In genomic region chr19:17511724-17512573, GRCh38 we compare ENCODE assay signal across 8 cellular contexts. TPM values are rescaled to one million over a fixed set of nuclear protein-coding genes. Genes with fewer than 3 reads are reported as not detected.
DNase-seq lines count a peak whose midpoint lies in the region; ATAC-seq and TF ChIP-seq lines count a peak whose summit lies in the region.

No MANE protein-coding gene starts in this region.

- H3K36me3 ChIP-seq in ovary (no peaks in the 10 kb centered on the region), thymus (ENCODE audit: control insufficient read depth, insufficient read depth) (peaks cover 12% of the 10 kb centered on the region)

- WGBS in ovary, 3 donors = 0 to 1% (median 1%) methylated on average over 26 to 82 of the region's 82 CpGs
- under 1% methylated on average over 82 of the region's 82 CpGs for WGBS in thymus

- CTCF ChIA-PET in activated naive CD4-positive, alpha-beta T cell treated with anti-CD3 and anti-CD28 coated beads, Interleukin-2, amount 10 ng/mL, durations not matched to agents 7 days and 5 days (lab: Charles Lee) = interaction anchor here (0.6 to 9.7 kb wide), 7 partner anchors 11 to 158 kb away, joined by 3 to 58 read pairs (median 3); no protein-coding TSS in a partner anchor

- peak overlapping the region; percentile 70 for H3K4me3 ChIP-seq in ovary
- peak overlapping the region; percentile 81 for H3K4me3 ChIP-seq in thymus (ENCODE audit: low read length)

- H3K9me3 Mint-ChIP-seq in activated naive CD4-positive, alpha-beta T cell treated with anti-CD3 and anti-CD28 coated beads, Interleukin-2, amount 10 ng/mL, durations not matched to agents 7 days and 5 days = peaks cover 3% of the 10 kb centered on the region
- peaks cover 10% of the 10 kb centered on the region for H3K9me3 Mint-ChIP-seq in glutamatergic neuron (ENCODE audit: unreplicated experiment)

- TF ChIP-seq POLR2A in ovary (IDR thresholded peaks at IDR 0.05) = peak; percentile 66

- H3K4me1 ChIP-seq in ovary (ENCODE audit: insufficient read depth) (peaks cover 2% of the 10 kb centered on the region), thymus (ENCODE audit: control insufficient read depth, insufficient read depth, low read length) (peaks cover 12% of the 10 kb centered on the region)

- peak; percentile 57 for ATAC-seq in GM21723 (IDR thresholded peaks at IDR 0.05; ENCODE audit: unreplicated experiment)

- DNase-seq in EH (ENCODE audit: low read depth) = peak; percentile 83
- peak; percentile 84 for DNase-seq in KBM-7
- DNase-seq in SK-MEL-5 (ENCODE audit: low read depth, low spot score) = peak; percentile 84
- DNase-seq in activated naive CD4-positive, alpha-beta T cell treated with anti-CD3 and anti-CD28 coated beads, Interleukin-2, amount 10 ng/mL, durations not matched to agents 7 days and 5 days = peak; percentile 90
- DNase-seq in glutamatergic neuron = peak; percentile 89
- DNase-seq in ovary = peak; percentile 84 to 92 (median 91)

- TF ChIP-seq CTCF in glutamatergic neuron (IDR thresholded peaks at IDR 0.05; ENCODE audit: partially characterized antibody, unreplicated experiment) (no peak), ovary (IDR thresholded peaks at IDR 0.05) (peak; percentile 24 to 41 (median 31))

- peak overlapping the region; percentile 95 to 98 for H3K27ac ChIP-seq in ovary
- peak overlapping the region; percentile 93 for H3K27ac ChIP-seq in thymus (ENCODE audit: low read depth)

- in situ Hi-C loops in KBM-7 (cut with MboI; ENCODE audit: low pct_unique_long_range_greater_than_20kb, low sequenced_read_pairs) (no loop called here), SK-MEL-5 (cut with HindIII; ENCODE audit: low pct_unique_long_range_greater_than_20kb, low sequenced_read_pairs) (no loop called here)

- H3K27me3 ChIP-seq in ovary (no peaks in the 10 kb centered on the region), thymus (ENCODE audit: control insufficient read depth, insufficient read depth) (no peaks in the 10 kb centered on the region)

- H3K4me1 Mint-ChIP-seq in activated naive CD4-positive, alpha-beta T cell treated with anti-CD3 and anti-CD28 coated beads, Interleukin-2, amount 10 ng/mL, durations not matched to agents 7 days and 5 days = peaks cover 41% of the 10 kb centered on the region
- peaks cover 12% of the 10 kb centered on the region for H3K4me1 Mint-ChIP-seq in glutamatergic neuron (ENCODE audit: low read depth, unreplicated experiment)

- no peaks in the 10 kb centered on the region for H3K9me3 ChIP-seq in ovary
- no peaks in the 10 kb centered on the region for H3K9me3 ChIP-seq in thymus (ENCODE audit: control insufficient read depth)

- H3K27ac Mint-ChIP-seq in activated naive CD4-positive, alpha-beta T cell treated with anti-CD3 and anti-CD28 coated beads, Interleukin-2, amount 10 ng/mL, durations not matched to agents 7 days and 5 days = peak overlapping the region; percentile 95
- peak overlapping the region; percentile 89 for H3K27ac Mint-ChIP-seq in glutamatergic neuron (ENCODE audit: unreplicated experiment)

- H3K27me3 Mint-ChIP-seq in activated naive CD4-positive, alpha-beta T cell treated with anti-CD3 and anti-CD28 coated beads, Interleukin-2, amount 10 ng/mL, durations not matched to agents 7 days and 5 days = no peaks in the 10 kb centered on the region
- H3K27me3 Mint-ChIP-seq in glutamatergic neuron (ENCODE audit: unreplicated experiment) = peaks cover 12% of the 10 kb centered on the region

- peaks cover 34% of the 10 kb centered on the region for H3K36me3 Mint-ChIP-seq in activated naive CD4-positive, alpha-beta T cell treated with anti-CD3 and anti-CD28 coated beads, Interleukin-2, amount 10 ng/mL, durations not matched to agents 7 days and 5 days
- no peaks in the 10 kb centered on the region for H3K36me3 Mint-ChIP-seq in glutamatergic neuron (ENCODE audit: unreplicated experiment)

- H3K4me3 Mint-ChIP-seq in activated naive CD4-positive, alpha-beta T cell treated with anti-CD3 and anti-CD28 coated beads, Interleukin-2, amount 10 ng/mL, durations not matched to agents 7 days and 5 days = peak overlapping the region; percentile 97
- peak overlapping the region; percentile 92 for H3K4me3 Mint-ChIP-seq in glutamatergic neuron (ENCODE audit: unreplicated experiment)

- TF ChIP-seq EP300 in ovary (IDR thresholded peaks at IDR 0.05) = no peak

- intact Hi-C loops in ovary (cut with DNase I) = loop anchor here in 2 of 4 donors (5.0 kb wide), 1 partner anchor 40 kb away; the partner anchor contains the start of gene SLC27A1 (in 2 of the 2)

RNA-seq across cellular contexts. Expression of gene PGLS, which starts 0.5 kb away (rescaled TPM):
- total RNA-seq in SK-MEL-5 (2014; rRNA removed; shearing (Covaris generic)) = 58.6 and 59.2 TPM in 2 replicates
- polyA plus RNA-seq in SK-MEL-5 (2015; cell fraction: cytosol; rRNA removed) = 117 and 173 TPM in 2 replicates
- 57.2 and 80.3 TPM in 2 replicates for polyA plus RNA-seq in SK-MEL-5 (2015; cell fraction: nucleus; rRNA removed)
- total RNA-seq in glutamatergic neuron (ENCODE audit: unreplicated experiment) = 66.0 TPM
- 10 to 100 TPM; 43.9 to 93.0 (median 73.9) TPM for total RNA-seq in ovary
- polyA plus RNA-seq in ovary = 10 to 100 TPM; 11.0 to 72.3 TPM
- polyA plus RNA-seq in thymus = 73.5 TPM

RNA-seq across cellular contexts. Expression of gene SLC27A1, which starts 41.6 kb away (rescaled TPM):
- 12.2 and 16.6 TPM in 2 replicates for total RNA-seq in SK-MEL-5 (2014; rRNA removed; shearing (Covaris generic))
- 41.7 and 47.9 TPM in 2 replicates for polyA plus RNA-seq in SK-MEL-5 (2015; cell fraction: cytosol; rRNA removed)
- 67.5 and 68.9 TPM in 2 replicates for polyA plus RNA-seq in SK-MEL-5 (2015; cell fraction: nucleus; rRNA removed)
- total RNA-seq in glutamatergic neuron (ENCODE audit: unreplicated experiment) (16.9 TPM), ovary (10 to 100 TPM; 27.3 to 43.1 (median 37.8) TPM)
- polyA plus RNA-seq in ovary (10 to 100 TPM in 1 of 2 donors, 1 to 10 TPM in 1; 4.6 to 42.3 TPM), thymus (11.9 TPM)

RNA-seq across cellular contexts. Expression of gene COLGALT1, which starts 43.5 kb away (rescaled TPM):
- total RNA-seq in SK-MEL-5 (2014; rRNA removed; shearing (Covaris generic)) = 85.1 and 86.6 TPM in 2 replicates
- 230 and 279 TPM in 2 replicates for polyA plus RNA-seq in SK-MEL-5 (2015; cell fraction: cytosol; rRNA removed)
- 106 and 124 TPM in 2 replicates for polyA plus RNA-seq in SK-MEL-5 (2015; cell fraction: nucleus; rRNA removed)
- total RNA-seq in glutamatergic neuron (ENCODE audit: unreplicated experiment) (74.5 TPM), ovary (10 to 100 TPM; 30.4 to 75.2 (median 45.2) TPM)
- polyA plus RNA-seq in ovary (10 to 100 TPM; 31.4 to 72.6 TPM), thymus (69.5 TPM)

RNA-seq across cellular contexts. Expression of gene NXNL1, which starts 51.2 kb away (rescaled TPM):
- total RNA-seq in SK-MEL-5 (2014; rRNA removed; shearing (Covaris generic)) = not detected in 2 replicates
- polyA plus RNA-seq in SK-MEL-5 (2015; cell fraction: cytosol; rRNA removed) = not detected in 2 replicates
- 0.35 TPM in 1 of 2 replicates, not detected in the other for polyA plus RNA-seq in SK-MEL-5 (2015; cell fraction: nucleus; rRNA removed)
- total RNA-seq in glutamatergic neuron (ENCODE audit: unreplicated experiment) (not detected), ovary (not detected)
- polyA plus RNA-seq in ovary (under 1 TPM in 1 of 2 donors, not detected in 1; 0.11 TPM), thymus (not detected)

Comparison
In these comparisons a context has a peak if more than half of its experiments do, and no peak if none do; other contexts are left out.
1. Peak in every context shown above with its lines: DNase-seq, ATAC-seq, H3K4me3 ChIP-seq and H3K27ac ChIP-seq.